ENCODE assay signal across 9 cellular contexts in the genomic region with DNA sequence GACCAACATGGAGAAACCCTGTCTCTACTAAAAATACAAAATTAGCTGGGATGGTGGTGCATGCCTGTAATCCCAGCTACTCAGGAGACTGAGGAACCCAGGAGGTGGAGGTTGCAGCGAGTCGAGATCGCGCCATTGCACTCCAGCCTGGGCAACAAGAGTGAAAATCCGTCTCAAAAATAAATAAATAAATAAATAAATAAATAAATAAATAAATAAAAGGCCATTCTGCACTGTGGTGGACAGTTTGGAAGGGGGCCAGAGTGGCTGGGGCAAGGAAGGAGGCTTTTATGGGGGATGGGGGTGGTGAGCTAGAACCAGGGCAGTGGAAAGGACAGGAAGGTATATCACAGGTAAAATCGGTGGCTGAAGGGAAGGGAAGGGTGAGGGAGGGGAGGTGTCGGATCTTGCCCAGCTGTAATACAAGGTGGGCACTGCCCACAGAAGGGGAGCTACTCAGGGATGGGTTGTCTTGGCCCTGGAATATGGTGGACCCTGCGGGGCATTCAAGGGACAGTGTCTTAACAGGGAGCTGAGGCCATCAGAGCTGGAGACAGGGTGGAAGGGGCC. TPM values are rescaled to one million over a fixed set of nuclear protein-coding genes. Genes with fewer than 3 reads are reported as not detected.
DNase-seq lines count a peak whose midpoint lies in the region; ATAC-seq, FAIRE-seq and TF ChIP-seq lines count a peak whose summit lies in the region.
"Not testable (repeated sequence)": the region's sequence is repeated elsewhere in the genome, so short reads cannot be mapped to it uniquely, and the experiment has no call there.
"Had no signal": no experiment of that assay in that cellular context is flagged by ENCODE, and none has a peak within 500 bp of the region (broad histone marks: within the 10 kb centered on the region; RNA-seq: fewer than 3 reads in every experiment).

No MANE protein-coding gene starts in this region.

- peak; percentile 17 for FAIRE-seq in urothelium cell line (lab: Jason Lieb, UNC)

- CTCF ChIA-PET in CD8-positive, alpha-beta T cell (lab: Charles Lee): interaction anchor here (0.9 to 1.6 kb wide), 2 partner anchors 9 to 49 kb away, joined by 3 to 7 read pairs; no protein-coding TSS in a partner anchor
- CTCF ChIA-PET in activated CD8-positive, alpha-beta T cell treated with anti-CD3 and anti-CD28 coated beads, Interleukin-2, amount 10 ng/mL, durations not matched to agents 7 days and 5 days (lab: Charles Lee): interaction anchor here (1.0 kb wide), 1 partner anchor 8 kb away, joined by 3 read pairs; no protein-coding TSS in a partner anchor
- CTCF ChIA-PET in activated naive CD4-positive, alpha-beta T cell treated with anti-CD3 and anti-CD28 coated beads, Interleukin-2, amount 10 ng/mL, durations not matched to agents 7 days and 5 days (lab: Charles Lee): interaction anchor here (0.9 to 1.0 kb wide), 2 partner anchors 8 to 298 kb away, joined by 3 to 4 read pairs; no protein-coding TSS in a partner anchor

- H3K9ac ChIP-seq in neural progenitor cell: not testable (repeated sequence)

- intact Hi-C loops in CD8-positive, alpha-beta T cell (cut with DNase I, micrococcal nuclease): not testable (repeated sequence)

- H3K4me1 Mint-ChIP-seq in CD8-positive, alpha-beta T cell (ENCODE audit: low read depth): peaks cover 19% of the 10 kb centered on the region
- peaks cover 13% of the 10 kb centered on the region for H3K4me1 Mint-ChIP-seq in T-helper 1 cell treated with Interleukin-12 subunit alpha and Interleukin-12 subunit beta and Interleukin-4 antibody, amounts not matched to agents 30 μg/mL and 1 μg/mL, for 36 hours (ENCODE audit: low read depth)
- peaks cover 24% of the 10 kb centered on the region for H3K4me1 Mint-ChIP-seq in activated CD8-positive, alpha-beta T cell treated with anti-CD3 and anti-CD28 coated beads, Interleukin-2, amount 10 ng/mL, durations not matched to agents 7 days and 5 days (ENCODE audit: low read depth)
- peaks cover 29% of the 10 kb centered on the region for H3K4me1 Mint-ChIP-seq in activated naive CD4-positive, alpha-beta T cell treated with anti-CD3 and anti-CD28 coated beads, Interleukin-2, amount 10 ng/mL, durations not matched to agents 7 days and 5 days
- peaks cover 14% of the 10 kb centered on the region for H3K4me1 Mint-ChIP-seq in central memory CD8-positive, alpha-beta T cell
- H3K4me1 Mint-ChIP-seq in mesothelial cell of epicardium: not testable (repeated sequence)
- peaks cover 14% of the 10 kb centered on the region for H3K4me1 Mint-ChIP-seq in neural progenitor cell

- not testable (repeated sequence) for H3K9me3 Mint-ChIP-seq in CD8-positive, alpha-beta T cell; T-helper 1 cell treated with Interleukin-12 subunit alpha and Interleukin-12 subunit beta and Interleukin-4 antibody, amounts not matched to agents 30 μg/mL and 1 μg/mL, for 36 hours; activated CD8-positive, alpha-beta T cell treated with anti-CD3 and anti-CD28 coated beads, Interleukin-2, amount 10 ng/mL, durations not matched to agents 7 days and 5 days (ENCODE audit: insufficient read depth); activated naive CD4-positive, alpha-beta T cell treated with anti-CD3 and anti-CD28 coated beads, Interleukin-2, amount 10 ng/mL, durations not matched to agents 7 days and 5 days; central memory CD8-positive, alpha-beta T cell; mesothelial cell of epicardium; neural progenitor cell

- H3K36me3 Mint-ChIP-seq in CD8-positive, alpha-beta T cell: peaks cover 14% of the 10 kb centered on the region
- H3K36me3 Mint-ChIP-seq in T-helper 1 cell treated with Interleukin-12 subunit alpha and Interleukin-12 subunit beta and Interleukin-4 antibody, amounts not matched to agents 30 μg/mL and 1 μg/mL, for 36 hours (ENCODE audit: low read depth); activated naive CD4-positive, alpha-beta T cell treated with anti-CD3 and anti-CD28 coated beads, Interleukin-2, amount 10 ng/mL, durations not matched to agents 7 days and 5 days; mesothelial cell of epicardium; neural progenitor cell: not testable (repeated sequence)
- peaks cover 15% of the 10 kb centered on the region for H3K36me3 Mint-ChIP-seq in activated CD8-positive, alpha-beta T cell treated with anti-CD3 and anti-CD28 coated beads, Interleukin-2, amount 10 ng/mL, durations not matched to agents 7 days and 5 days (ENCODE audit: low read depth)
- peaks cover 17% of the 10 kb centered on the region for H3K36me3 Mint-ChIP-seq in central memory CD8-positive, alpha-beta T cell (ENCODE audit: insufficient read depth)

- H3K4me1 ChIP-seq in CD8-positive, alpha-beta T cell (ENCODE audit: insufficient read depth, low read length): peaks cover 15% of the 10 kb centered on the region
- not testable (repeated sequence) for H3K4me1 ChIP-seq in neural progenitor cell

- POLR2A ChIA-PET in CD8-positive, alpha-beta T cell (lab: Charles Lee): interaction anchor here (1.4 kb wide), 1 partner anchor 48 kb away, joined by 5 read pairs; the partner anchor contains the start of gene ECI1
- POLR2A ChIA-PET in activated CD8-positive, alpha-beta T cell treated with anti-CD3 and anti-CD28 coated beads, Interleukin-2, amount 10 ng/mL, durations not matched to agents 7 days and 5 days (lab: Charles Lee): interaction anchor here (1.0 kb wide), 1 partner anchor 48 kb away, joined by 3 read pairs; the partner anchor contains the start of gene TRAF7

- H3K36me3 ChIP-seq in CD8-positive, alpha-beta T cell (ENCODE audit: insufficient read depth, low read length): peaks cover 14% of the 10 kb centered on the region
- not testable (repeated sequence) for H3K36me3 ChIP-seq in neural progenitor cell

- not testable (repeated sequence) for H3K27me3 ChIP-seq in CD8-positive, alpha-beta T cell (ENCODE audit: insufficient read depth, low read length)
- peaks cover 29% of the 10 kb centered on the region for H3K27me3 ChIP-seq in neural progenitor cell

- not testable (repeated sequence) for TF ChIP-seq CTCF in CD8-positive, alpha-beta T cell (IDR thresholded peaks at IDR 0.05); mesothelial cell of epicardium (IDR thresholded peaks at IDR 0.05; ENCODE audit: unreplicated experiment); neural progenitor cell (IDR thresholded peaks at IDR 0.05)

- not testable (repeated sequence) for H3K27ac Mint-ChIP-seq in CD8-positive, alpha-beta T cell; T-helper 1 cell treated with Interleukin-12 subunit alpha and Interleukin-12 subunit beta and Interleukin-4 antibody, amounts not matched to agents 30 μg/mL and 1 μg/mL, for 36 hours; activated CD8-positive, alpha-beta T cell treated with anti-CD3 and anti-CD28 coated beads, Interleukin-2, amount 10 ng/mL, durations not matched to agents 7 days and 5 days; activated naive CD4-positive, alpha-beta T cell treated with anti-CD3 and anti-CD28 coated beads, Interleukin-2, amount 10 ng/mL, durations not matched to agents 7 days and 5 days; mesothelial cell of epicardium; neural progenitor cell
- H3K27ac Mint-ChIP-seq in central memory CD8-positive, alpha-beta T cell (ENCODE audit: low read depth): peak overlapping the region; percentile 84

- not testable (repeated sequence) for H3K4me2 ChIP-seq in neural progenitor cell

- not testable (repeated sequence) for H3K4me3 ChIP-seq in CD8-positive, alpha-beta T cell (ENCODE audit: low read depth, low read length); neural progenitor cell

- not testable (repeated sequence) for H3K9me3 ChIP-seq in CD8-positive, alpha-beta T cell (ENCODE audit: low read length); neural progenitor cell (ENCODE audit: low read depth)

- not testable (repeated sequence) for H3K27ac ChIP-seq in CD8-positive, alpha-beta T cell (ENCODE audit: low read depth, low read length); neural progenitor cell

- H3K27me3 Mint-ChIP-seq in CD8-positive, alpha-beta T cell (ENCODE audit: low read depth): not testable (repeated sequence)
- H3K27me3 Mint-ChIP-seq in T-helper 1 cell treated with Interleukin-12 subunit alpha and Interleukin-12 subunit beta and Interleukin-4 antibody, amounts not matched to agents 30 μg/mL and 1 μg/mL, for 36 hours (ENCODE audit: low read depth): peaks cover 22% of the 10 kb centered on the region
- H3K27me3 Mint-ChIP-seq in activated CD8-positive, alpha-beta T cell treated with anti-CD3 and anti-CD28 coated beads, Interleukin-2, amount 10 ng/mL, durations not matched to agents 7 days and 5 days (ENCODE audit: low read depth): peaks cover 20% of the 10 kb centered on the region
- peaks cover 50% of the 10 kb centered on the region for H3K27me3 Mint-ChIP-seq in activated naive CD4-positive, alpha-beta T cell treated with anti-CD3 and anti-CD28 coated beads, Interleukin-2, amount 10 ng/mL, durations not matched to agents 7 days and 5 days
- H3K27me3 Mint-ChIP-seq in central memory CD8-positive, alpha-beta T cell: peaks cover 11% of the 10 kb centered on the region
- H3K27me3 Mint-ChIP-seq in mesothelial cell of epicardium (ENCODE audit: low read depth) (peaks cover 24% of the 10 kb centered on the region), neural progenitor cell (ENCODE audit: insufficient read depth, low read depth) (peaks cover 17% of the 10 kb centered on the region)

- H2AFZ ChIP-seq in neural progenitor cell (replicated peaks): not testable (repeated sequence)

- ATAC-seq in CD8-positive, alpha-beta T cell; activated CD8-positive, alpha-beta T cell treated with anti-CD3 and anti-CD28 coated beads, Interleukin-2, amount 10 ng/mL, durations not matched to agents 7 days and 5 days; central memory CD8-positive, alpha-beta T cell (replicated peaks; ENCODE audit: extremely low read depth, poor library complexity, severe bottlenecking): not testable (repeated sequence)

- peaks cover 17% of the 10 kb centered on the region for H3K79me2 ChIP-seq in neural progenitor cell (ENCODE audit: low read depth)

- H4K20me1 ChIP-seq in neural progenitor cell (ENCODE audit: low read depth): not testable (repeated sequence)

- peaks cover 17% of the 10 kb centered on the region for H3F3A ChIP-seq in neural progenitor cell (ENCODE audit: low read depth)

- peak overlapping the region; percentile 56 for H3K4me3 Mint-ChIP-seq in CD8-positive, alpha-beta T cell
- peak overlapping the region; percentile 32 for H3K4me3 Mint-ChIP-seq in T-helper 1 cell treated with Interleukin-12 subunit alpha and Interleukin-12 subunit beta and Interleukin-4 antibody, amounts not matched to agents 30 μg/mL and 1 μg/mL, for 36 hours
- peak overlapping the region; percentile 2 for H3K4me3 Mint-ChIP-seq in activated CD8-positive, alpha-beta T cell treated with anti-CD3 and anti-CD28 coated beads, Interleukin-2, amount 10 ng/mL, durations not matched to agents 7 days and 5 days
- H3K4me3 Mint-ChIP-seq in activated naive CD4-positive, alpha-beta T cell treated with anti-CD3 and anti-CD28 coated beads, Interleukin-2, amount 10 ng/mL, durations not matched to agents 7 days and 5 days: peak overlapping the region; percentile 13
- peak overlapping the region; percentile 78 for H3K4me3 Mint-ChIP-seq in central memory CD8-positive, alpha-beta T cell
- H3K4me3 Mint-ChIP-seq in mesothelial cell of epicardium: peak overlapping the region; percentile 55
- H3K4me3 Mint-ChIP-seq in neural progenitor cell: peak overlapping the region; percentile 76

- DNase-seq in CD8-positive, alpha-beta T cell; activated CD8-positive, alpha-beta T cell treated with anti-CD3 and anti-CD28 coated beads, Interleukin-2, amount 10 ng/mL, durations not matched to agents 7 days and 5 days; activated naive CD4-positive, alpha-beta T cell treated with anti-CD3 and anti-CD28 coated beads, Interleukin-2, amount 10 ng/mL, durations not matched to agents 7 days and 5 days; central memory CD8-positive, alpha-beta T cell (ENCODE audit: low spot score in 2 of 2); mesothelial cell of epicardium (ENCODE audit: low spot score in 2 of 2, unreplicated experiment in 2 of 2); neural progenitor cell (ENCODE audit: low spot score); urothelium cell line (ENCODE audit: low spot score): not testable (repeated sequence)

RNA-seq across cellular contexts. Expression of gene MLST8, which starts 2.0 kb away (rescaled TPM):
- 10 to 100 TPM; 29.9 to 30.8 TPM for total RNA-seq in CD8-positive, alpha-beta T cell
- total RNA-seq in activated CD8-positive, alpha-beta T cell treated with anti-CD3 and anti-CD28 coated beads, Interleukin-2, amount 10 ng/mL, durations not matched to agents 7 days and 5 days: 10 to 100 TPM; 34.5 to 37.8 TPM
- 45.9 to 49.0 TPM (median 47.2 TPM) in 3 replicates for total RNA-seq in mesothelial cell of epicardium
- 24.9 and 89.0 TPM in 2 replicates for total RNA-seq in neural progenitor cell (ENCODE audit: low replicate concordance)

RNA-seq across cellular contexts. Expression of gene CASKIN1, which starts 6.8 kb away (rescaled TPM):
- under 1 TPM; 0.06 to 0.08 TPM for total RNA-seq in CD8-positive, alpha-beta T cell
- under 1 TPM; 0.05 to 0.63 TPM for total RNA-seq in activated CD8-positive, alpha-beta T cell treated with anti-CD3 and anti-CD28 coated beads, Interleukin-2, amount 10 ng/mL, durations not matched to agents 7 days and 5 days
- 8.9 to 9.8 TPM (median 9.8 TPM) in 3 replicates for total RNA-seq in mesothelial cell of epicardium
- 1.6 and 9.0 TPM in 2 replicates for total RNA-seq in neural progenitor cell (ENCODE audit: low replicate concordance)
- total RNA-seq: M059J had no signal

RNA-seq across cellular contexts. Expression of gene BRICD5, which starts 7.5 kb away (rescaled TPM):
- total RNA-seq in CD8-positive, alpha-beta T cell: 1 to 10 TPM; 2.1 to 6.1 TPM
- total RNA-seq in activated CD8-positive, alpha-beta T cell treated with anti-CD3 and anti-CD28 coated beads, Interleukin-2, amount 10 ng/mL, durations not matched to agents 7 days and 5 days: 10 to 100 TPM; 14.8 to 15.0 TPM
- total RNA-seq in mesothelial cell of epicardium (11.9 to 14.4 TPM (median 13.0 TPM) in 3 replicates), neural progenitor cell (ENCODE audit: low replicate concordance) (5.2 and 14.5 TPM in 2 replicates)

RNA-seq across cellular contexts. Expression of gene PGP, which starts 11.4 kb away (rescaled TPM):
- 1 to 10 TPM; 7.7 TPM for total RNA-seq in CD8-positive, alpha-beta T cell
- total RNA-seq in activated CD8-positive, alpha-beta T cell treated with anti-CD3 and anti-CD28 coated beads, Interleukin-2, amount 10 ng/mL, durations not matched to agents 7 days and 5 days: 10 to 100 TPM; 28.5 to 29.0 TPM
- total RNA-seq in mesothelial cell of epicardium: 15.2 to 17.9 TPM (median 16.8 TPM) in 3 replicates
- 13.3 and 42.9 TPM in 2 replicates for total RNA-seq in neural progenitor cell (ENCODE audit: low replicate concordance)

RNA-seq across cellular contexts. Expression of gene E4F1, which starts 20.2 kb away (rescaled TPM):
- 10 to 100 TPM; 36.3 to 37.5 TPM for total RNA-seq in CD8-positive, alpha-beta T cell
- 10 to 100 TPM; 33.8 to 34.3 TPM for total RNA-seq in activated CD8-positive, alpha-beta T cell treated with anti-CD3 and anti-CD28 coated beads, Interleukin-2, amount 10 ng/mL, durations not matched to agents 7 days and 5 days
- total RNA-seq in mesothelial cell of epicardium (29.3 to 36.3 TPM (median 33.0 TPM) in 3 replicates), neural progenitor cell (ENCODE audit: low replicate concordance) (7.4 and 37.7 TPM in 2 replicates)

Comparison
In these comparisons a context has a peak if more than half of its experiments do, and no peak if none do; other contexts are left out.
1. H3K4me3 Mint-ChIP-seq: peak in every context shown above with its lines; median percentile 78 in central memory CD8-positive, alpha-beta T cell; 76 in neural progenitor cell; 56 in CD8-positive, alpha-beta T cell; 55 in mesothelial cell of epicardium; 32 in T-helper 1 cell treated with Interleukin-12 subunit alpha and Interleukin-12 subunit beta and Interleukin-4 antibody, amounts not matched to agents 30 μg/mL and 1 μg/mL, for 36 hours; 13 in activated naive CD4-positive, alpha-beta T cell treated with anti-CD3 and anti-CD28 coated beads, Interleukin-2, amount 10 ng/mL, durations not matched to agents 7 days and 5 days; 2 in activated CD8-positive, alpha-beta T cell treated with anti-CD3 and anti-CD28 coated beads, Interleukin-2, amount 10 ng/mL, durations not matched to agents 7 days and 5 days.